Comparison of ENCODE assay signal across 11 cellular contexts in the genomic region with DNA sequence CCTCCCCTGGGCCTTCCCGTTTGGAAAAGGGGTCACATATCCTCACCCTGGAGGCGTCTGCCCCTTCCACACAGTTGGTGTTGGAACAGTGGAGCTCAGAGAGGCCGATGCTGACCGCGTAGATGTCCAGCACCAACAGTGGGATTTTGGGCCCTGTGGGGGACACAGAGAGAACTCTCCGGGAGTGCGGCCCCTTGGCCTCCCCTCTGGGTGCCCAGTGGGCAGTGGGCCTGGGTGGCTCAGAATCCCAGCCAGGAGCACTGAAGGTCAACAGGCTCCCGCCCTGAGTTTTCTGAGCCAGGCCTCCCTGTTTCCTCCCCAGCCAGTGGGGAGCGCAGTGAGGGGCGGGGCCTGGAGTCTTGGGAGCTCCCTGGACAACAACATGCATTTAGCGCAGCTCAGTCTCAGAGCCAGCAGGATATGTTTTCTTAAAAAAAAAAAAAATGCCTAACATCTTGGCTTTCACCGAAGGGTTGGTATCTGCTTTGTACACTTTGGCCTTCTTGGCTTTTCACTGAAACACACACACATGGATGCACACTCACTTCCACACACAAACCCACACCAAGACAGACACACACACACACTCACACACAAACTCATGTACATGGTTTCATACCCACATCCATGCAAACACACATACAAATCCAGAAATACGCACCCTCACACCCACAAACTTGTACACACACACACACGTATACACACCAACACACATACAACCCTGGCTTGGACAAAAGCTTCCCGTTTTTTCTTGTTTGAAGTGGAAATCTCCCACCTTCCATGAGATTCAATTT. TPM values are rescaled to one million over a fixed set of nuclear protein-coding genes. Genes with fewer than 3 reads are reported as not detected.
A peak's percentile ranks its signal among the peaks of the same experiment; 100 is the strongest.
DNase-seq lines count a peak whose midpoint lies in the region; ATAC-seq and TF ChIP-seq lines count a peak whose summit lies in the region.
"Had no signal": no experiment of that assay in that cellular context is flagged by ENCODE, and none has a peak within 500 bp of the region (broad histone marks: within the 10 kb centered on the region; RNA-seq: fewer than 3 reads in every experiment).

No MANE protein-coding gene starts in this region.

- H3K4me3 Mint-ChIP-seq in endothelial cell (ENCODE audit: unreplicated experiment) = no peak overlapping the region

- no peak overlapping the region for H2AK9ac ChIP-seq in IMR-90 (replicated peaks; ENCODE audit: low read depth, low read length, poor library complexity)

- no peaks in the 10 kb centered on the region for H3K9me3 Mint-ChIP-seq in endothelial cell (ENCODE audit: unreplicated experiment)

- TF ChIP-seq CTCF in IMR-90 (conservative IDR thresholded peaks at IDR 0.05; ENCODE audit: low read depth, low read length) (no peak), colonic mucosa (IDR thresholded peaks at IDR 0.05) (no peak), endothelial cell (IDR thresholded peaks at IDR 0.05; ENCODE audit: unreplicated experiment) (no peak)

- in situ Hi-C loops in IMR-90 (cut with MboI; ENCODE audit: low sequenced_read_pairs) = no loop called here

- peaks cover 9% of the 10 kb centered on the region for H3K27me3 Mint-ChIP-seq in endothelial cell (ENCODE audit: unreplicated experiment)

- ATAC-seq in IMR-90 (ENCODE audit: low read depth) (peak; percentile 90), left lobe of liver (peak; percentile 36), GM18873 (IDR thresholded peaks at IDR 0.05; ENCODE audit: low FRiP score, unreplicated experiment) (no peak), HG03280 (IDR thresholded peaks at IDR 0.05; ENCODE audit: unreplicated experiment) (no peak)

- H2AFZ ChIP-seq in IMR-90 (replicated peaks; ENCODE audit: low read length, poor library complexity) = peak overlapping the region; percentile 59

- H3K27ac ChIP-seq in IMR-90 (ENCODE audit: insufficient read depth, low read length) (no peak overlapping the region), colonic mucosa (peak overlapping the region; percentile 27), stomach smooth muscle (ENCODE audit: low read length) (peak overlapping the region; percentile 89)

- POLR2A ChIA-PET in IMR-90 (lab: Charles Lee; ENCODE audit: unreplicated experiment) = no interaction called here

- H2BK15ac ChIP-seq in IMR-90 (ENCODE audit: low read depth, low read length) = no peak overlapping the region

- H3K4ac ChIP-seq in IMR-90 (ENCODE audit: low read depth, low read length) = no peak overlapping the region; the same call in 1 of the 2 replicates

- peaks cover 2% of the 10 kb centered on the region; the same call in 1 of the 2 replicates for H4K20me1 ChIP-seq in IMR-90 (ENCODE audit: insufficient read depth, low read length)

- H3K14ac ChIP-seq in IMR-90 (replicated peaks; ENCODE audit: low read depth, low read length) = no peak overlapping the region

- WGBS in IMR-90 (ENCODE audit: extremely low coverage in 2 of 2, insufficient read length in 1 of 2), 2 experiments = 36% methylated on average over 5 of the region's 15 CpGs; no CpG with 5 or more reads in 1 of the 2 experiments

- H3K27me3 ChIP-seq in IMR-90 (ENCODE audit: control insufficient read depth, insufficient read depth, low read length) = peaks cover 28% of the 10 kb centered on the region
- H3K27me3 ChIP-seq in colonic mucosa = no peaks in the 10 kb centered on the region
- no peaks in the 10 kb centered on the region for H3K27me3 ChIP-seq in stomach smooth muscle (ENCODE audit: control insufficient read depth in 1 of 2, insufficient read depth in 2 of 2, low read length in 2 of 2)

- peaks cover 3% of the 10 kb centered on the region for H3K36me3 Mint-ChIP-seq in endothelial cell (ENCODE audit: low read depth, unreplicated experiment)

- no peak overlapping the region for H3K56ac ChIP-seq in IMR-90 (ENCODE audit: extremely low read depth, insufficient read depth, low read length)

- H3K27ac Mint-ChIP-seq in endothelial cell (ENCODE audit: unreplicated experiment) = no peak overlapping the region

- peak; percentile 39 for DNase-seq in IMR-90
- peak; percentile 41 for DNase-seq in colonic mucosa
- peak; percentile 43 for DNase-seq in left lobe of liver (ENCODE audit: low spot score)
- DNase-seq in NK-92 (lab: John Stamatoyannopoulos, UW; ENCODE audit: unreplicated experiment) = no peak
- no peak for DNase-seq in endothelial cell (ENCODE audit: low spot score)
- DNase-seq: kidney glomerular epithelial cell; NK-92 treated with Interleukin-12 subunit alpha and Interleukin-12 subunit beta, amount 100 ng/mL, for 24 hours had no signal

- H3K4me1 Mint-ChIP-seq in endothelial cell (ENCODE audit: unreplicated experiment) = peaks cover 9% of the 10 kb centered on the region

- H4K8ac ChIP-seq in IMR-90 (ENCODE audit: low read depth in 2 of 2, low read length in 2 of 2) = peak overlapping the region in 1 of 2 experiments; percentile 6; a peak in 1 of 4 replicates

- BruUV-seq in IMR-90 (replicated peaks; lab: Mats Ljungman, UMichigan) = no TSS peak

- peaks cover 6% of the 10 kb centered on the region for H3K9me1 ChIP-seq in IMR-90 (ENCODE audit: insufficient read depth, low read length)

- dilution Hi-C loops in IMR-90 (cut with HindIII; ENCODE audit: low sequenced_read_pairs, unreplicated experiment) = no loop called here

- no peak overlapping the region for H3K9ac ChIP-seq in IMR-90 (ENCODE audit: low read depth, low read length)
- peak overlapping the region in 1 of 2 donors; percentile 35 for H3K9ac ChIP-seq in colonic mucosa (ENCODE audit: low read depth in 2 of 2, low read length in 2 of 2)
- peak overlapping the region; percentile 47 to 57 for H3K9ac ChIP-seq in stomach smooth muscle (ENCODE audit: low read length in 2 of 2)

- H3K4me2 ChIP-seq in IMR-90 (ENCODE audit: low read depth, low read length) = no peak overlapping the region

- H3K4me1 ChIP-seq in IMR-90 (ENCODE audit: control insufficient read depth, insufficient read depth, low read length) (peaks cover 20% of the 10 kb centered on the region), colonic mucosa (no peaks in the 10 kb centered on the region), stomach smooth muscle (ENCODE audit: control insufficient read depth, insufficient read depth, low read length) (peaks cover 71% of the 10 kb centered on the region)

- H3K79me1 ChIP-seq in IMR-90 (ENCODE audit: low read depth in 1 of 2, low read length in 2 of 2) = no peaks in the 10 kb centered on the region

- no peak overlapping the region for H2BK20ac ChIP-seq in IMR-90 (ENCODE audit: low read depth, low read length)

- TF ChIP-seq RAD21 in IMR-90 (IDR thresholded peaks at IDR 0.05; ENCODE audit: low read length) = no peak

- intact Hi-C loops in IMR-90 (cut with micrococcal nuclease) = no loop called here
- intact Hi-C loops in colonic mucosa (cut with DNase I) = no loop called here

- CTCF ChIA-PET in IMR-90 (lab: Yijun Ruan, JAX) = interaction anchor here (0.6 kb wide), 1 partner anchor 38 kb away, joined by 3 read pairs; no protein-coding TSS in a partner anchor

- H4K5ac ChIP-seq in IMR-90 (ENCODE audit: low read depth, low read length) = peak overlapping the region; percentile 48; the same call in 1 of the 2 replicates

- H2BK120ac ChIP-seq in IMR-90 (ENCODE audit: low read depth, low read length) = no peak overlapping the region

- no peak overlapping the region for H3K4me3 ChIP-seq in IMR-90 (ENCODE audit: insufficient read depth, low read depth, low read length)
- no peak overlapping the region for H3K4me3 ChIP-seq in colonic mucosa
- peak overlapping the region; percentile 57 to 78 for H3K4me3 ChIP-seq in stomach smooth muscle (ENCODE audit: low read length in 2 of 2)

- H2AK5ac ChIP-seq in IMR-90 (ENCODE audit: low read depth, low read length) = no peak overlapping the region

- H3K18ac ChIP-seq in IMR-90 (ENCODE audit: low read depth, low read length) = no peak overlapping the region

- H3K36me3 ChIP-seq in IMR-90 (ENCODE audit: control insufficient read depth, insufficient read depth, low read length) (no peaks in the 10 kb centered on the region), colonic mucosa (no peaks in the 10 kb centered on the region), stomach smooth muscle (ENCODE audit: control insufficient read depth in 2 of 2, insufficient read depth in 2 of 2, low read length in 2 of 2) (peaks cover 9% of the 10 kb centered on the region in 2 donors)

- H4K91ac ChIP-seq in IMR-90 (ENCODE audit: insufficient read depth, low read depth, low read length) = no peak overlapping the region

- H3K9me3 ChIP-seq in IMR-90 (ENCODE audit: control insufficient read depth, insufficient read depth, low read length) = no peaks in the 10 kb centered on the region
- H3K9me3 ChIP-seq in colonic mucosa = no peaks in the 10 kb centered on the region
- H3K9me3 ChIP-seq in stomach smooth muscle (ENCODE audit: control insufficient read depth in 2 of 2, low read length in 2 of 2) = no peaks in the 10 kb centered on the region

- H2BK5ac ChIP-seq in IMR-90 (ENCODE audit: low read depth, low read length, poor library complexity, severe bottlenecking) = no peak overlapping the region

- no peak overlapping the region for H3K23ac ChIP-seq in IMR-90 (ENCODE audit: low read depth, low read length)

- TF ChIP-seq POLR2A in IMR-90 (IDR thresholded peaks at IDR 0.05; ENCODE audit: low read depth, low read length) = no peak

TF ChIP-seq in IMR-90, 13 proteins besides CTCF, POLR2A, EP300 and RAD21 (continues in another document):
- no peak for TF ChIP-seq NFE2L2 (IDR thresholded peaks at IDR 0.05; ENCODE audit: low read depth, low read length)
- TF ChIP-seq MAZ (IDR thresholded peaks at IDR 0.05; ENCODE audit: borderline replicate concordance, low read depth, low read length) = no peak
- no peak for TF ChIP-seq CEBPB (IDR thresholded peaks at IDR 0.05; ENCODE audit: low read depth, low read length)
- no peak for TF ChIP-seq CHD1 (IDR thresholded peaks at IDR 0.05; ENCODE audit: low read depth, low read length)

RNA-seq across cellular contexts. Expression of gene ISLR, which starts 0.6 kb away (rescaled TPM):
- under 0.01 TPM in 2 replicates for total RNA-seq in IMR-90 (2012; rRNA removed)
- 0.79 and 1.0 TPM in 2 replicates for polyA plus RNA-seq in IMR-90 (2012; rRNA removed)
- 0.53 and 2.1 TPM in 2 replicates for polyA plus RNA-seq in IMR-90 (2012; cell fraction: cytosol; rRNA removed)
- 0.40 and 0.44 TPM in 2 replicates for polyA plus RNA-seq in IMR-90 (2012; cell fraction: nucleus; rRNA removed; ENCODE audit: low replicate concordance)
- total RNA-seq in colonic mucosa = 1 to 10 TPM; 3.6 to 8.5 TPM
- 2.3 TPM for total RNA-seq in left lobe of liver
- 0.51 TPM for total RNA-seq in endothelial cell (ENCODE audit: unreplicated experiment)

RNA-seq across cellular contexts. Expression of gene STRA6, which starts 29.6 kb away (rescaled TPM):
- total RNA-seq in IMR-90 (2012; rRNA removed) = not detected in 2 replicates
- 0.14 and 0.17 TPM in 2 replicates for polyA plus RNA-seq in IMR-90 (2012; rRNA removed)
- 0.11 TPM in 1 of 2 replicates, not detected in the other for polyA plus RNA-seq in IMR-90 (2012; cell fraction: cytosol; rRNA removed)
- polyA plus RNA-seq in IMR-90 (2012; cell fraction: nucleus; rRNA removed; ENCODE audit: low replicate concordance) = 0.37 and 0.60 TPM in 2 replicates
- total RNA-seq in colonic mucosa = not detected
- not detected for total RNA-seq in left lobe of liver
- total RNA-seq in endothelial cell (ENCODE audit: unreplicated experiment) = 9.2 TPM
- total RNA-seq: HT1080 had no signal

RNA-seq across cellular contexts. Expression of gene ISLR2, which starts 42.6 kb away (rescaled TPM):
- total RNA-seq in IMR-90 (2012; rRNA removed) = not detected in 2 replicates
- not detected in 2 replicates for polyA plus RNA-seq in IMR-90 (2012; rRNA removed)
- polyA plus RNA-seq in IMR-90 (2012; cell fraction: cytosol; rRNA removed) = not detected in 2 replicates
- not detected in 2 replicates for polyA plus RNA-seq in IMR-90 (2012; cell fraction: nucleus; rRNA removed; ENCODE audit: low replicate concordance)
- total RNA-seq in colonic mucosa = under 1 TPM; 0.27 TPM
- total RNA-seq in left lobe of liver = 0.30 TPM
- 0.21 TPM for total RNA-seq in endothelial cell (ENCODE audit: unreplicated experiment)
- total RNA-seq: HT1080 had no signal

Comparison
In these comparisons a context has a peak if more than half of its experiments do, and no peak if none do; other contexts are left out.
1. ATAC-seq: peak in IMR-90 (single experiment) and left lobe of liver (single experiment); none in GM18873 (single experiment) and HG03280 (single experiment).
2. DNase-seq: peak in IMR-90 (single experiment), colonic mucosa (single experiment) and left lobe of liver (single experiment); none in NK-92 (single experiment) and endothelial cell (single experiment).
3. H3K4me3 ChIP-seq: peak in stomach smooth muscle (2 of 2); none in IMR-90 (single experiment) and colonic mucosa (single experiment).